18 cellular contexts compared by ENCODE assay signal in the genomic region with DNA sequence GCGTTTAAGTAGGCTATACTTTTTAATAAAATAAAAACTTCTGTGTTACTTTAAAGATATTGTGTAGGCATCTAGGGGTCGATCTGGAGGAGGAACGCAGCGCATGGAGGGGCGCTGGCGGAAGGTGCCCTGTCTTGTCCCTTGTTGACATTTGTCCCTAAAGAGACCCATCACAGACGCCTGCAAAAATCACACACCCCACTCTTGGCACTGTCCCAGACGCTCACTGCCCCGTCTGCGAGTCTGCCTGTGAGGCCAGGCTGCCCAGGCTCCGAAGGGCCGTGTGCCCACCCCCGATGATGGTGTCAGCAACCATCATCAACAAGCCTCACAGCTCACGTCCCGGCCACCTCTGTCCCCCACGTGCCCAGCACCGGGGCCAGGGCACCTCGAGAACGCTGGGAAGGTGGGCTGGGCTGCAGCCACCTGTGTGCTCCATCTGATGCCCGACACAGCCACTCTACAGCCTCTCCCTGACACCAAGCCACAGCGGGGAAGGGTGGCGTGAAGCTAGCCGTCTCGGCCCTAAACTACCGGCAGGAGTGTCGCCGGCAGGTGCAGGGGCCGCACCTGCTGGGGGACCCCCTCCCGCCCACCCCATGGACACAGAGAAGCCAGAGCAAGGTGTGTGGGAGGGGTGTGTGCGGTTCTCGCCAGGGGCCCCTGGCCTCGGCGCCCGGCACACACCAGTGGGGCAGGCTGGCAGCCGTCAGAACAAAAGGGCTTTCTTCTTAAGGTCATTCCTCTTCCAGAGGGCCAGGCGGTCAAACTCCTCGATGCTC. TPM values are rescaled to one million over a fixed set of nuclear protein-coding genes. Genes with fewer than 3 reads are reported as not detected.
A peak's percentile ranks its signal among the peaks of the same experiment; 100 is the strongest.
DNase-seq lines count a peak whose midpoint lies in the region; ATAC-seq and TF ChIP-seq lines count a peak whose summit lies in the region.
"Had no signal": no experiment of that assay in that cellular context is flagged by ENCODE, and none has a peak within 500 bp of the region (broad histone marks: within the 10 kb centered on the region; RNA-seq: fewer than 3 reads in every experiment).

No MANE protein-coding gene starts in this region.

- no TSS peak for BruUV-seq in IMR-90 (replicated peaks; lab: Mats Ljungman, UMichigan)

- no peaks in the 10 kb centered on the region for H3K79me2 ChIP-seq in osteoblast (ENCODE audit: insufficient read depth, low read length)

- H3K23ac ChIP-seq in IMR-90 (ENCODE audit: low read depth, low read length), result no peak overlapping the region

- in situ Hi-C loops in IMR-90 (cut with MboI; ENCODE audit: low sequenced_read_pairs), result no loop called here

- no peak overlapping the region for H3K56ac ChIP-seq in IMR-90 (ENCODE audit: extremely low read depth, insufficient read depth, low read length)

- CTCF ChIA-PET in activated naive CD4-positive, alpha-beta T cell treated with anti-CD3 and anti-CD28 coated beads for 36 hours (lab: Charles Lee), result no interaction called here
- CTCF ChIA-PET in IMR-90 (lab: Yijun Ruan, JAX), result no interaction called here

- H4K8ac ChIP-seq in IMR-90 (ENCODE audit: low read depth in 2 of 2, low read length in 2 of 2), result no peak overlapping the region

- ATAC-seq in IMR-90 (ENCODE audit: low read depth), result no peak
- ATAC-seq: PC-3 had no signal

- H3K4me2 ChIP-seq in IMR-90 (ENCODE audit: low read depth, low read length) (no peak overlapping the region), osteoblast (ENCODE audit: insufficient read depth, low read length) (no peak overlapping the region)
- H3K4me2 ChIP-seq: KMS-11 had no signal

- no peak overlapping the region for H3K27ac ChIP-seq in IMR-90 (ENCODE audit: insufficient read depth, low read length)
- H3K27ac ChIP-seq in osteoblast (ENCODE audit: low read depth, low read length), result no peak overlapping the region
- H3K27ac ChIP-seq in caudate nucleus (ENCODE audit: low read depth, low read length), result no peak overlapping the region
- H3K27ac ChIP-seq: GM23248, KMS-11 had no signal

- no peak overlapping the region for H4K91ac ChIP-seq in IMR-90 (ENCODE audit: insufficient read depth, low read depth, low read length)

- peak overlapping the region; percentile 63 for H3K27ac Mint-ChIP-seq in activated naive CD4-positive, alpha-beta T cell treated with anti-CD3 and anti-CD28 coated beads for 36 hours
- H3K27ac Mint-ChIP-seq in immature natural killer cell, result peak overlapping the region; percentile 90 to 97 (median 96)
- H3K27ac Mint-ChIP-seq: CD14-positive monocyte had no signal

- 71% methylated on average over 12 of the region's 37 CpGs; no CpG with 5 or more reads in 1 of the 2 experiments for WGBS in IMR-90 (ENCODE audit: extremely low coverage in 2 of 2, insufficient read length in 1 of 2), 2 experiments

- dilution Hi-C loops in IMR-90 (cut with HindIII; ENCODE audit: low sequenced_read_pairs, unreplicated experiment), result no loop called here

- no peaks in the 10 kb centered on the region for H3K9me3 Mint-ChIP-seq in activated naive CD4-positive, alpha-beta T cell treated with anti-CD3 and anti-CD28 coated beads for 36 hours
- no peaks in the 10 kb centered on the region for H3K9me3 Mint-ChIP-seq in immature natural killer cell

- H2AK9ac ChIP-seq in IMR-90 (replicated peaks; ENCODE audit: low read depth, low read length, poor library complexity), result no peak overlapping the region

- no peaks in the 10 kb centered on the region for H4K20me1 ChIP-seq in IMR-90 (ENCODE audit: insufficient read depth, low read length)
- H4K20me1 ChIP-seq in osteoblast (ENCODE audit: insufficient read depth, low read length), result no peaks in the 10 kb centered on the region

- TF ChIP-seq POLR2A in IMR-90 (IDR thresholded peaks at IDR 0.05; ENCODE audit: low read depth, low read length), result no peak

- no peak overlapping the region for H2BK5ac ChIP-seq in IMR-90 (ENCODE audit: low read depth, low read length, poor library complexity, severe bottlenecking)

- peaks cover 17% of the 10 kb centered on the region for H3K9me1 ChIP-seq in IMR-90 (ENCODE audit: insufficient read depth, low read length)

- H2BK20ac ChIP-seq in IMR-90 (ENCODE audit: low read depth, low read length), result no peak overlapping the region

- TF ChIP-seq RAD21 in IMR-90 (IDR thresholded peaks at IDR 0.05; ENCODE audit: low read length), result no peak

- H3K79me1 ChIP-seq in IMR-90 (ENCODE audit: low read depth in 1 of 2, low read length in 2 of 2), result peaks cover 3 to 7% of the 10 kb centered on the region in 2 experiments; a peak in 1 of 4 replicates

- H3K36me3 ChIP-seq in IMR-90 (ENCODE audit: control insufficient read depth, insufficient read depth, low read length), result no peaks in the 10 kb centered on the region
- no peaks in the 10 kb centered on the region for H3K36me3 ChIP-seq in osteoblast (ENCODE audit: insufficient read depth, low read length)
- H3K36me3 ChIP-seq: MG63 had no signal

- H3K36me3 Mint-ChIP-seq in activated naive CD4-positive, alpha-beta T cell treated with anti-CD3 and anti-CD28 coated beads for 36 hours (ENCODE audit: low read depth), result peaks cover 4% of the 10 kb centered on the region
- H3K36me3 Mint-ChIP-seq in immature natural killer cell, result peaks cover 0 to 4% (median 0%) of the 10 kb centered on the region in 3 donors
- H3K36me3 Mint-ChIP-seq: CD14-positive monocyte had no signal

- TF ChIP-seq CTCF in IMR-90 (conservative IDR thresholded peaks at IDR 0.05; ENCODE audit: low read depth, low read length) (no peak), osteoblast (IDR thresholded peaks at IDR 0.05; ENCODE audit: extremely low read depth, low read depth, low read length) (no peak)

- no peak for DNase-seq in activated naive CD4-positive, alpha-beta T cell treated with anti-CD3 and anti-CD28 coated beads for 36 hours
- DNase-seq in activated naive CD4-positive, alpha-beta T cell treated with Interleukin-2 at 50 U/mL for 16 hours, result no peak
- no peak for DNase-seq in IMR-90
- no peak for DNase-seq in immature natural killer cell
- DNase-seq in osteoblast (ENCODE audit: insufficient read length, low spot score, missing footprints), result peak; percentile 83
- no peak for DNase-seq in caudate nucleus (lab: John Stamatoyannopoulos, UW)
- no peak for DNase-seq in SHP77 (lab: John Stamatoyannopoulos, UW)
- no peak for DNase-seq in activated CD4-positive, CD25-positive, alpha-beta regulatory T cell treated with anti-CD3 and anti-CD28 coated beads, Interleukin-2, amount 50 U/mL, for 72 hours
- DNase-seq: DMS79 treated with DMSO at 0.1 percent for 48 hours, GM23248, MG63, NCI-H1105, NCI-H1694 treated with DMSO at 0.1 percent for 48 hours, NCI-H446, PC-3, Right ventricle myocardium superior had no signal

- no peak overlapping the region for H3K18ac ChIP-seq in IMR-90 (ENCODE audit: low read depth, low read length)

- no peak overlapping the region for H2BK15ac ChIP-seq in IMR-90 (ENCODE audit: low read depth, low read length)

- H2BK120ac ChIP-seq in IMR-90 (ENCODE audit: low read depth, low read length), result no peak overlapping the region

- POLR2A ChIA-PET in IMR-90 (lab: Charles Lee; ENCODE audit: unreplicated experiment), result no interaction called here

- H3K14ac ChIP-seq in IMR-90 (replicated peaks; ENCODE audit: low read depth, low read length), result no peak overlapping the region

- H3K4me1 ChIP-seq in IMR-90 (ENCODE audit: control insufficient read depth, insufficient read depth, low read length), result peaks cover 26% of the 10 kb centered on the region
- peaks cover 30% of the 10 kb centered on the region for H3K4me1 ChIP-seq in osteoblast (ENCODE audit: insufficient read depth, low read length)

- intact Hi-C loops in activated naive CD4-positive, alpha-beta T cell treated with anti-CD3 and anti-CD28 coated beads for 36 hours (cut with micrococcal nuclease), result no loop called here
- intact Hi-C loops in IMR-90 (cut with micrococcal nuclease), result no loop called here

- H4K5ac ChIP-seq in IMR-90 (ENCODE audit: low read depth, low read length), result no peak overlapping the region

- H3K27me3 ChIP-seq in IMR-90 (ENCODE audit: control insufficient read depth, insufficient read depth, low read length) (peaks cover 2% of the 10 kb centered on the region; the same call in 1 of the 2 replicates), osteoblast (ENCODE audit: insufficient read depth, low read length) (no peaks in the 10 kb centered on the region)
- H3K27me3 ChIP-seq: MG63 had no signal

- H3K4me3 Mint-ChIP-seq in activated naive CD4-positive, alpha-beta T cell treated with anti-CD3 and anti-CD28 coated beads for 36 hours, result no peak overlapping the region
- H3K4me3 Mint-ChIP-seq in immature natural killer cell, result peak overlapping the region; percentile 64 to 80 (median 74)
- H3K4me3 Mint-ChIP-seq: CD14-positive monocyte had no signal

- H3K4ac ChIP-seq in IMR-90 (ENCODE audit: low read depth, low read length), result no peak overlapping the region

- H3K9ac ChIP-seq in IMR-90 (ENCODE audit: low read depth, low read length), result no peak overlapping the region
- H3K9ac ChIP-seq: GM23248, KMS-11 had no signal

- H3K27me3 Mint-ChIP-seq in activated naive CD4-positive, alpha-beta T cell treated with anti-CD3 and anti-CD28 coated beads for 36 hours (ENCODE audit: low read depth), result no peaks in the 10 kb centered on the region
- peaks cover 18 to 36% (median 23%) of the 10 kb centered on the region in 3 donors for H3K27me3 Mint-ChIP-seq in immature natural killer cell (ENCODE audit: low read depth in 3 of 3)

- H2AK5ac ChIP-seq in IMR-90 (ENCODE audit: low read depth, low read length), result 0 out of 2 replicates have a peak overlapping the region, but pooled peaks have one; percentile 55

- no peak overlapping the region for H3K4me3 ChIP-seq in IMR-90 (ENCODE audit: insufficient read depth, low read depth, low read length)
- H3K4me3 ChIP-seq in osteoblast (ENCODE audit: insufficient read depth, low read length), result no peak overlapping the region
- H3K4me3 ChIP-seq: GM23248, MG63 had no signal

- H3K9me3 ChIP-seq in IMR-90 (ENCODE audit: control insufficient read depth, insufficient read depth, low read length) (no peaks in the 10 kb centered on the region), osteoblast (ENCODE audit: low read depth, low read length) (no peaks in the 10 kb centered on the region)
- H3K9me3 ChIP-seq: MG63 had no signal

- H2AFZ ChIP-seq in IMR-90 (replicated peaks; ENCODE audit: low read length, poor library complexity), result no peak overlapping the region
- no peak overlapping the region for H2AFZ ChIP-seq in osteoblast (ENCODE audit: low read length)
- H2AFZ ChIP-seq: GM23248 had no signal

- peaks cover 58% of the 10 kb centered on the region for H3K4me1 Mint-ChIP-seq in activated naive CD4-positive, alpha-beta T cell treated with anti-CD3 and anti-CD28 coated beads for 36 hours (ENCODE audit: low read depth)
- H3K4me1 Mint-ChIP-seq in immature natural killer cell, result peaks cover 87 to 90% of the 10 kb centered on the region in 2 donors

TF ChIP-seq in IMR-90, 13 proteins besides CTCF, POLR2A, EP300 and RAD21 (continues in another document):
- no peak for TF ChIP-seq MXI1 (IDR thresholded peaks at IDR 0.05; ENCODE audit: borderline replicate concordance, low read depth, low read length)

RNA-seq across cellular contexts. Expression of a gene that starts 26.8 kb away (rescaled TPM):
- 10 to 100 TPM; 26.7 to 28.8 TPM for total RNA-seq in activated naive CD4-positive, alpha-beta T cell treated with anti-CD3 and anti-CD28 coated beads for 36 hours
- total RNA-seq in IMR-90 (2012; rRNA removed) (48.2 and 60.3 TPM in 2 replicates), osteoblast (101 and 106 TPM in 2 replicates)
- polyA plus RNA-seq in IMR-90 (2012; rRNA removed) (73.1 and 80.9 TPM in 2 replicates), immature natural killer cell (1 to 10 TPM in 1 of 3 donors, under 1 TPM in 1, not detected in 1; 0.32 to 1.2 TPM)
- polyA plus RNA-seq in IMR-90 (2012; cell fraction: cytosol; rRNA removed), result 67.3 and 67.7 TPM in 2 replicates
- polyA plus RNA-seq in IMR-90 (2012; cell fraction: nucleus; rRNA removed; ENCODE audit: low replicate concordance), result 116 and 173 TPM in 2 replicates
- polyA plus RNA-seq: CD14-positive monocyte had no signal
